In genomic region chr19:19101540-19101939, GRCh38 we compare ENCODE assay signal across 30 cellular contexts.
"Had no signal": no experiment of that assay in that cellular context is flagged by ENCODE, and none has a peak within 500 bp of the region (broad histone marks: within the 10 kb centered on the region; RNA-seq: fewer than 3 reads in every experiment).

No MANE protein-coding gene starts in this region.

- H3K27me3 Mint-ChIP-seq: dendritic cell treated with granulocyte-macrophage colony-stimulating factor and Interleukin-4, amounts not matched to agents 40 ng/mL and 50 ng/mL, for 4 days; naive B cell; natural killer cell treated with Interleukin-12 subunit alpha and Interleukin-12 subunit beta and Interleukin-15 and Interleukin-18, amount 100 ng/mL, for 72 hours; stimulated activated memory B cell treated with anti-CD40 and anti-IgM and Interleukin-4, amounts not matched to agents 10 μg/mL and 1 μg/mL and 100 μg/mL, for 72 hours had no signal

- H3K27ac Mint-ChIP-seq: dendritic cell treated with granulocyte-macrophage colony-stimulating factor and Interleukin-4, amounts not matched to agents 40 ng/mL and 50 ng/mL, for 4 days; endodermal cell; mesothelial cell of epicardium; natural killer cell treated with Interleukin-12 subunit alpha and Interleukin-12 subunit beta and Interleukin-15 and Interleukin-18, amount 100 ng/mL, for 72 hours; stimulated activated memory B cell treated with anti-CD40 and anti-IgM and Interleukin-4, amounts not matched to agents 10 μg/mL and 1 μg/mL and 100 μg/mL, for 72 hours had no signal

- ATAC-seq: esophagus mucosa; gastrocnemius medialis; left colon; mucosa of descending colon; psoas muscle; right cardiac atrium; stimulated activated memory B cell treated with anti-CD40 and anti-IgM and Interleukin-4, amounts not matched to agents 10 μg/mL and 1 μg/mL and 100 μg/mL, for 72 hours; stimulated activated naive CD8-positive, alpha-beta T cell treated with anti-CD3 and anti-CD28 coated beads, Interleukin-15, Interleukin-2, amounts not matched to agents 100 U/mL and 50 U/mL, for 24 hours had no signal

- H3K4me1 ChIP-seq: colonic mucosa, gastrocnemius medialis, psoas muscle, testis had no signal

- H3K4me3 ChIP-seq: colonic mucosa, gastrocnemius medialis, mucosa of descending colon, psoas muscle, skin epidermis, spleen, testis, tibial nerve, upper lobe of left lung had no signal

- H3K4me3 Mint-ChIP-seq: dendritic cell treated with granulocyte-macrophage colony-stimulating factor and Interleukin-4, amounts not matched to agents 40 ng/mL and 50 ng/mL, for 4 days; endodermal cell; mesothelial cell of epicardium; natural killer cell treated with Interleukin-12 subunit alpha and Interleukin-12 subunit beta and Interleukin-15 and Interleukin-18, amount 100 ng/mL, for 72 hours; neural crest cell; stimulated activated memory B cell treated with anti-CD40 and anti-IgM and Interleukin-4, amounts not matched to agents 10 μg/mL and 1 μg/mL and 100 μg/mL, for 72 hours had no signal

- H3K27ac ChIP-seq: colonic mucosa, epithelial cell of prostate, gastrocnemius medialis, psoas muscle, skin epidermis, spleen, testis, tibial nerve, upper lobe of left lung had no signal

- DNase-seq: colonic mucosa; effector CD8-positive, alpha-beta T cell; endodermal cell; foreskin fibroblast; gastrocnemius medialis; head of caudate nucleus; kidney glomerular epithelial cell; left colon; mesenchymal stem cell; mucosa of descending colon; naive B cell; psoas muscle; right cardiac atrium; spleen; stimulated activated CD4-positive, alpha-beta T cell treated with anti-CD3 and anti-CD28 coated beads, Interleukin-4, amount 100 ng/mL, for 4 hours; stimulated activated naive CD8-positive, alpha-beta T cell treated with anti-CD3 and anti-CD28 coated beads, Interleukin-15, Interleukin-2, amounts not matched to agents 100 U/mL and 50 U/mL, for 24 hours; substantia nigra; testis; upper lobe of left lung had no signal

- H3K36me3 ChIP-seq: colonic mucosa had no signal

- H3K27me3 ChIP-seq: colonic mucosa, gastrocnemius medialis, spleen, testis, tibial nerve, upper lobe of left lung had no signal

- FAIRE-seq: islet of Langerhans, urothelium cell line had no signal

- H3K9me3 ChIP-seq: colonic mucosa, gastrocnemius medialis, mucosa of descending colon, psoas muscle, spleen, testis, tibial nerve, upper lobe of left lung had no signal

- H3K36me3 Mint-ChIP-seq: natural killer cell treated with Interleukin-12 subunit alpha and Interleukin-12 subunit beta and Interleukin-15 and Interleukin-18, amount 100 ng/mL, for 72 hours had no signal
